1 cellular context compared by ENCODE assay signal in the genomic region with DNA sequence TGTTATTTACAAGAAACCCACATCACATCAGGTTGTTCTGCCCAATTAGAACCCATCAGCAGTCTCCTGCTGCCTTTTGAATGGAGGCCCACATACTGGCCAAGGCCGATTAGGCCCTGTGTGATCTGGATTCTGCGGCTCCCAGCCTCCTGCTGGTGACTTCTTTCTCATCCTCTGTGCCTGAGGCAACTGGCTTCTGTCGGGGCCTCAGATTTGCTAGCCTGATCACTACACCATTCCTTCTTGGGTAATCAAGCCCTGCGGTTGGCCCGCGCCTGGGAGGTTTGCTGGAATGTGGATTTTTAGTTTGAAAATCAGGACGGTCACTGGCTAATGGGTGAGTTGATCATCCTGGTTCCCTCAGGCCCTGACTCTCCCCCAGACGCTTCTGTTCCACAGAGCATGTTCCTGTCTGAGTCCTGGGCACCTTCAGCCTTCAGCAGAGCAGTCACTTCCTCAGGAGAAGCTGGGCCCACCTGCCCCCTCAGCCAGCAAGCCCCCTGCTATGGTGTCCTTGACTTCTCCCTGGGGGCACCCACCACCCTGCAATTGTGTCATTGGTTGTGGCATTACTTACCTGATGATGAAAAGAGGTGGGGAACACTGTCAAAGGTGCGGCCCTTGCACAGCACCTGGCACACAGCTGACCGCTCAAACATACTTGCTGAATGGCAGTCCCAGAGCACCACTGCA.
TF ChIP-seq lines count a peak whose summit lies in the region.

No MANE protein-coding gene starts in this region.

TF ChIP-seq in HepG2, 621 proteins besides CTCF, POLR2A, EP300 and RAD21 (continued from another document):
- TF ChIP-seq, protein P1, sequence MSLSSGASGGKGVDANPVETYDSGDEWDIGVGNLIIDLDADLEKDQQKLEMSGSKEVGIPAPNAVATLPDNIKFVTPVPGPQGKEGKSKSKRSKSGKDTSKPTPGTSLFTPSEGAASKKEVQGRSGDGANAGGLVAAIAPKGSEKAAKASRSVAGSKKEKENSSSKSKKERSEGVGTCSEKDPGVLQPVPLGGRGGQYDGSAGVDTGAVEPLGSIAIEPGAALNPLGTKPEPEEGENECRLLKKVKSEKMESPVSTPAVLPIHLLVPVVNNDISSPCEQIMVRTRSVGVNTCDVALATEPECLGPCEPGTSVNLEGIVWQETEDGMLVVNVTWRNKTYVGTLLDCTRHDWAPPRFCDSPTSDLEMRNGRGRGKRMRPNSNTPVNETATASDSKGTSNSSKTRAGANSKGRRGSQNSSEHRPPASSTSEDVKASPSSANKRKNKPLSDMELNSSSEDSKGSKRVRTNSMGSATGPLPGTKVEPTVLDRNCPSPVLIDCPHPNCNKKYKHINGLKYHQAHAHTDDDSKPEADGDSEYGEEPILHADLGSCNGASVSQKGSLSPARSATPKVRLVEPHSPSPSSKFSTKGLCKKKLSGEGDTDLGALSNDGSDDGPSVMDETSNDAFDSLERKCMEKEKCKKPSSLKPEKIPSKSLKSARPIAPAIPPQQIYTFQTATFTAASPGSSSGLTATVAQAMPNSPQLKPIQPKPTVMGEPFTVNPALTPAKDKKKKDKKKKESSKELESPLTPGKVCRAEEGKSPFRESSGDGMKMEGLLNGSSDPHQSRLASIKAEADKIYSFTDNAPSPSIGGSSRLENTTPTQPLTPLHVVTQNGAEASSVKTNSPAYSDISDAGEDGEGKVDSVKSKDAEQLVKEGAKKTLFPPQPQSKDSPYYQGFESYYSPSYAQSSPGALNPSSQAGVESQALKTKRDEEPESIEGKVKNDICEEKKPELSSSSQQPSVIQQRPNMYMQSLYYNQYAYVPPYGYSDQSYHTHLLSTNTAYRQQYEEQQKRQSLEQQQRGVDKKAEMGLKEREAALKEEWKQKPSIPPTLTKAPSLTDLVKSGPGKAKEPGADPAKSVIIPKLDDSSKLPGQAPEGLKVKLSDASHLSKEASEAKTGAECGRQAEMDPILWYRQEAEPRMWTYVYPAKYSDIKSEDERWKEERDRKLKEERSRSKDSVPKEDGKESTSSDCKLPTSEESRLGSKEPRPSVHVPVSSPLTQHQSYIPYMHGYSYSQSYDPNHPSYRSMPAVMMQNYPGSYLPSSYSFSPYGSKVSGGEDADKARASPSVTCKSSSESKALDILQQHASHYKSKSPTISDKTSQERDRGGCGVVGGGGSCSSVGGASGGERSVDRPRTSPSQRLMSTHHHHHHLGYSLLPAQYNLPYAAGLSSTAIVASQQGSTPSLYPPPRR (CRISPR knock-in tag; IDR thresholded peaks at IDR 0.05; ENCODE audit: borderline replicate concordance): no peak
- TF ChIP-seq ZNF776 (CRISPR knock-in tag; IDR thresholded peaks at IDR 0.05): no peak
- TF ChIP-seq, protein P2, sequence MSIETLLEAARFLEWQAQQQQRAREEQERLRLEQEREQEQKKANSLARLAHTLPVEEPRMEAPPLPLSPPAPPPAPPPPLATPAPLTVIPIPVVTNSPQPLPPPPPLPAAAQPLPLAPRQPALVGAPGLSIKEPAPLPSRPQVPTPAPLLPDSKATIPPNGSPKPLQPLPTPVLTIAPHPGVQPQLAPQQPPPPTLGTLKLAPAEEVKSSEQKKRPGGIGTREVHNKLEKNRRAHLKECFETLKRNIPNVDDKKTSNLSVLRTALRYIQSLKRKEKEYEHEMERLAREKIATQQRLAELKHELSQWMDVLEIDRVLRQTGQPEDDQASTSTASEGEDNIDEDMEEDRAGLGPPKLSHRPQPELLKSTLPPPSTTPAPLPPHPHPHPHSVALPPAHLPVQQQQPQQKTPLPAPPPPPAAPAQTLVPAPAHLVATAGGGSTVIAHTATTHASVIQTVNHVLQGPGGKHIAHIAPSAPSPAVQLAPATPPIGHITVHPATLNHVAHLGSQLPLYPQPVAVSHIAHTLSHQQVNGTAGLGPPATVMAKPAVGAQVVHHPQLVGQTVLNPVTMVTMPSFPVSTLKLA (IDR thresholded peaks at IDR 0.05): no peak
- no peak for TF ChIP-seq MIER3 (CRISPR knock-in tag; IDR thresholded peaks at IDR 0.05; ENCODE audit: borderline replicate concordance)
